ENCODE assay signal across 16 cellular contexts in genomic region chr19:4414144-4414799, GRCh38. TPM values are rescaled to one million over a fixed set of nuclear protein-coding genes. Genes with fewer than 3 reads are reported as not detected.
DNase-seq lines count a peak whose midpoint lies in the region; ATAC-seq and TF ChIP-seq lines count a peak whose summit lies in the region.
"Had no signal": no experiment of that assay in that cellular context is flagged by ENCODE, and none has a peak within 500 bp of the region (broad histone marks: within the 10 kb centered on the region; RNA-seq: fewer than 3 reads in every experiment).

No MANE protein-coding gene starts in this region.

- TF ChIP-seq RAD21 in SK-N-SH (IDR thresholded peaks at IDR 0.05; ENCODE audit: low read length): no peak

- H3K4me3 ChIP-seq in SK-N-SH (ENCODE audit: low read depth in 2 of 2, low read length in 1 of 2): no peak overlapping the region
- peak overlapping the region; percentile 2 for H3K4me3 ChIP-seq in adipocyte (ENCODE audit: low read length)
- H3K4me3 ChIP-seq in fibroblast of the aortic adventitia (ENCODE audit: low read depth, low read length): no peak overlapping the region
- H3K4me3 ChIP-seq in skeletal muscle satellite cell (ENCODE audit: low read length): no peak overlapping the region

- H4K20me1 ChIP-seq in SK-N-SH (ENCODE audit: insufficient read depth): 0 out of 2 replicates have a peak, but pooled peaks cover 11% of the 10 kb centered on the region

- intact Hi-C loops in activated CD4-positive, alpha-beta memory T cell treated with anti-CD3 and anti-CD28 coated beads for 36 hours (cut with micrococcal nuclease): no loop called here

- ATAC-seq in SK-N-SH treated with all-trans-retinoic acid at 6 μM for 48 hours (no peak; the same call in 2 of the 3 replicates), GM18868 (IDR thresholded peaks at IDR 0.05; ENCODE audit: unreplicated experiment) (no peak)
- ATAC-seq: activated CD4-positive, CD25-positive, alpha-beta regulatory T cell treated with anti-CD3 and anti-CD28 coated beads, Interleukin-2, amount 50 U/mL, for 24 hours had no signal

- H3K27me3 ChIP-seq in SK-N-SH (ENCODE audit: insufficient read depth) (no peaks in the 10 kb centered on the region), adipocyte (replicated peaks; ENCODE audit: control insufficient read depth, insufficient read depth, low read length) (no peaks in the 10 kb centered on the region), skeletal muscle satellite cell (ENCODE audit: control insufficient read depth, insufficient read depth, low read length) (no peaks in the 10 kb centered on the region)

- no peak for TF ChIP-seq CTCF in SK-N-SH (IDR thresholded peaks at IDR 0.05)
- TF ChIP-seq CTCF in fibroblast of the aortic adventitia (IDR thresholded peaks at IDR 0.05; ENCODE audit: insufficient read depth, low read length): no peak

- POLR2A ChIA-PET in SK-N-SH (lab: Yijun Ruan, JAX): no interaction called here
- POLR2A ChIA-PET in activated CD4-positive, alpha-beta memory T cell treated with anti-CD3 and anti-CD28 coated beads for 36 hours (lab: Charles Lee): no interaction called here

- TF ChIP-seq EP300 in SK-N-SH (IDR thresholded peaks at IDR 0.05; ENCODE audit: borderline replicate concordance in 1 of 2, low read depth in 1 of 2, low read length in 1 of 2): no peak

- 86% methylated on average over 7 of the region's 7 CpGs for WGBS in SK-N-SH (ENCODE audit: low lambda C conversion rate)

- 0 out of 2 replicates have a peak overlapping the region, but pooled peaks have one; percentile 30 for H2AFZ ChIP-seq in SK-N-SH (ENCODE audit: low read depth)

- CTCF ChIA-PET in SK-N-SH (lab: Yijun Ruan, JAX): interaction anchor here (1.0 to 6.3 kb wide), 3 partner anchors 10 to 16 kb away, joined by 3 to 29 read pairs (median 3); partner anchors contain the start of gene SH3GL1
- CTCF ChIA-PET in activated CD4-positive, alpha-beta memory T cell treated with anti-CD3 and anti-CD28 coated beads for 36 hours (lab: Charles Lee): interaction anchor here (0.6 to 1.5 kb wide), 3 partner anchors 45 to 397 kb away, joined by 3 to 5 read pairs (median 3); no protein-coding TSS in a partner anchor

- peaks cover 3% of the 10 kb centered on the region for H3F3A ChIP-seq in SK-N-SH (replicated peaks; ENCODE audit: insufficient read depth)

- peaks cover 85% of the 10 kb centered on the region for H3K79me2 ChIP-seq in SK-N-SH (ENCODE audit: insufficient read depth)

- H3K4me1 Mint-ChIP-seq in activated CD4-positive, alpha-beta memory T cell treated with anti-CD3 and anti-CD28 coated beads for 36 hours (ENCODE audit: low read depth): no peaks in the 10 kb centered on the region

- H3K27me3 Mint-ChIP-seq in activated CD4-positive, alpha-beta memory T cell treated with anti-CD3 and anti-CD28 coated beads for 36 hours: no peaks in the 10 kb centered on the region

- H3K9me3 ChIP-seq in SK-N-SH (no peaks in the 10 kb centered on the region), adipocyte (ENCODE audit: control insufficient read depth, low read length) (no peaks in the 10 kb centered on the region), skeletal muscle satellite cell (replicated peaks; ENCODE audit: low read length) (no peaks in the 10 kb centered on the region)

- H3K9me3 Mint-ChIP-seq in activated CD4-positive, alpha-beta memory T cell treated with anti-CD3 and anti-CD28 coated beads for 36 hours: no peaks in the 10 kb centered on the region

- H3K9ac ChIP-seq in SK-N-SH: no peak overlapping the region
- peak overlapping the region; percentile 0 for H3K9ac ChIP-seq in adipocyte (ENCODE audit: low read length)
- no peak overlapping the region for H3K9ac ChIP-seq in skeletal muscle satellite cell (ENCODE audit: low read depth, low read length)

- H3K4me2 ChIP-seq in SK-N-SH: no peak overlapping the region
- H3K4me2 ChIP-seq in skeletal muscle satellite cell (ENCODE audit: low read length): peak overlapping the region; percentile 46

- no peak overlapping the region; a peak in 1 of 4 replicates for H3K27ac ChIP-seq in SK-N-SH (ENCODE audit: low read depth in 2 of 2, low read length in 1 of 2)
- H3K27ac ChIP-seq: HL-60 had no signal

- H3K4me1 ChIP-seq in SK-N-SH (ENCODE audit: control insufficient read depth in 1 of 2, insufficient read depth in 2 of 2, low read depth in 1 of 2, low read length in 1 of 2): peaks cover 0 to 3% of the 10 kb centered on the region in 2 experiments; a peak in 1 of 4 replicates
- H3K4me1 ChIP-seq in adipocyte (ENCODE audit: control insufficient read depth, insufficient read depth, low read length): peaks cover 17% of the 10 kb centered on the region
- peaks cover 17% of the 10 kb centered on the region for H3K4me1 ChIP-seq in skeletal muscle satellite cell (ENCODE audit: control insufficient read depth, insufficient read depth, low read length)

- H3K4me3 Mint-ChIP-seq in activated CD4-positive, alpha-beta memory T cell treated with anti-CD3 and anti-CD28 coated beads for 36 hours: no peak overlapping the region

- H3K27ac Mint-ChIP-seq in activated CD4-positive, alpha-beta memory T cell treated with anti-CD3 and anti-CD28 coated beads for 36 hours: no peak overlapping the region

- H3K36me3 ChIP-seq in SK-N-SH (replicated peaks in 1 of 2; ENCODE audit: control insufficient read depth in 1 of 2, insufficient read depth in 2 of 2, low read length in 1 of 2) (peaks cover 4 to 36% of the 10 kb centered on the region in 2 experiments), adipocyte (ENCODE audit: control insufficient read depth, insufficient read depth, low read length, severe bottlenecking) (peaks cover 6% of the 10 kb centered on the region), skeletal muscle satellite cell (ENCODE audit: insufficient read depth, low read length) (peaks cover 21% of the 10 kb centered on the region)

- DNase-seq in SK-N-SH (no peak), adipocyte (ENCODE audit: low read depth) (peak; percentile 28), fibroblast of the aortic adventitia (ENCODE audit: low read depth) (peak; percentile 62), DMS79 treated with DMSO at 0.1 percent for 48 hours (lab: John Stamatoyannopoulos, UW) (no peak)
- no peak for DNase-seq in activated CD4-positive, alpha-beta memory T cell treated with anti-CD3 and anti-CD28 coated beads for 36 hours
- DNase-seq: activated T-cell treated with anti-CD3 and anti-CD28 coated beads for 4 hours, MM.1S, NCI-H2171 treated with DMSO at 0.1 percent for 48 hours, occipital lobe, substantia nigra, SW 1271 had no signal

- H3K9me2 ChIP-seq in SK-N-SH: no peaks in the 10 kb centered on the region

- H3K36me3 Mint-ChIP-seq in activated CD4-positive, alpha-beta memory T cell treated with anti-CD3 and anti-CD28 coated beads for 36 hours: peaks cover 45% of the 10 kb centered on the region

TF ChIP-seq in SK-N-SH, 30 proteins besides CTCF, POLR2A, EP300 and RAD21:
- 0 out of 2 replicates have a peak, but pooled peaks have one; percentile 7 for TF ChIP-seq FOSL2 (IDR thresholded peaks at IDR 0.05; ENCODE audit: borderline replicate concordance, low read depth)
- TF ChIP-seq NRF1 (IDR thresholded peaks at IDR 0.05; ENCODE audit: low read depth, low read length): no peak

TF ChIP-seq in SK-N-SH treated with all-trans-retinoic acid at 6 μM for 48 hours, 23 proteins besides CTCF, POLR2A, EP300 and RAD21 (continues in another document):
- TF ChIP-seq ZFP3 (CRISPR knock-in tag; IDR thresholded peaks at IDR 0.05): no peak

RNA-seq across cellular contexts. Expression of gene CHAF1A, which starts 11.8 kb away (rescaled TPM):
- 13.2 and 18.0 TPM in 2 replicates for polyA plus RNA-seq in SK-N-SH (2012; rRNA removed)
- 12.9 and 15.0 TPM in 2 replicates for polyA plus RNA-seq in SK-N-SH (2012; cell fraction: cytosol; rRNA removed)
- polyA plus RNA-seq in SK-N-SH (2012; cell fraction: nucleus; rRNA removed): 23.9 and 29.4 TPM in 2 replicates
- 8.6 and 25.8 TPM in 2 replicates for total RNA-seq in fibroblast of the aortic adventitia (ENCODE audit: low replicate concordance)
- total RNA-seq in skeletal muscle satellite cell (2012; rRNA removed): 9.8 and 17.2 TPM in 2 replicates
- total RNA-seq in activated CD4-positive, alpha-beta memory T cell treated with anti-CD3 and anti-CD28 coated beads for 36 hours: 10 to 100 TPM; 61.6 to 63.5 TPM

RNA-seq across cellular contexts. Expression of gene SH3GL1, which starts 13.9 kb away (rescaled TPM):
- polyA plus RNA-seq in SK-N-SH (2012; rRNA removed): 62.5 and 82.8 TPM in 2 replicates
- 34.7 and 53.5 TPM in 2 replicates for polyA plus RNA-seq in SK-N-SH (2012; cell fraction: cytosol; rRNA removed)
- 48.5 and 52.9 TPM in 2 replicates for polyA plus RNA-seq in SK-N-SH (2012; cell fraction: nucleus; rRNA removed)
- total RNA-seq in fibroblast of the aortic adventitia (ENCODE audit: low replicate concordance): 49.1 and 97.2 TPM in 2 replicates
- total RNA-seq in skeletal muscle satellite cell (2012; rRNA removed): 91.8 and 122 TPM in 2 replicates
- total RNA-seq in activated CD4-positive, alpha-beta memory T cell treated with anti-CD3 and anti-CD28 coated beads for 36 hours: 10 to 100 TPM; 38.1 to 42.0 TPM

RNA-seq across cellular contexts. Expression of gene UBXN6, which starts 43.3 kb away (rescaled TPM):
- polyA plus RNA-seq in SK-N-SH (2012; rRNA removed): 100 and 110 TPM in 2 replicates
- 47.9 and 78.2 TPM in 2 replicates for polyA plus RNA-seq in SK-N-SH (2012; cell fraction: cytosol; rRNA removed)
- polyA plus RNA-seq in SK-N-SH (2012; cell fraction: nucleus; rRNA removed): 138 and 186 TPM in 2 replicates
- 87.9 and 126 TPM in 2 replicates for total RNA-seq in fibroblast of the aortic adventitia (ENCODE audit: low replicate concordance)
- total RNA-seq in skeletal muscle satellite cell (2012; rRNA removed): 103 and 109 TPM in 2 replicates
- total RNA-seq in activated CD4-positive, alpha-beta memory T cell treated with anti-CD3 and anti-CD28 coated beads for 36 hours: 10 to 100 TPM; 36.2 to 37.1 TPM

RNA-seq across cellular contexts. Expression of gene HDGFL2, which starts 57.8 kb away (rescaled TPM):
- polyA plus RNA-seq in SK-N-SH (2012; rRNA removed): 63.0 and 77.8 TPM in 2 replicates
- polyA plus RNA-seq in SK-N-SH (2012; cell fraction: cytosol; rRNA removed): 47.5 and 57.8 TPM in 2 replicates
- polyA plus RNA-seq in SK-N-SH (2012; cell fraction: nucleus; rRNA removed): 103 and 119 TPM in 2 replicates
- 41.0 and 69.4 TPM in 2 replicates for total RNA-seq in fibroblast of the aortic adventitia (ENCODE audit: low replicate concordance)
- total RNA-seq in skeletal muscle satellite cell (2012; rRNA removed): 42.4 and 55.8 TPM in 2 replicates
- total RNA-seq in activated CD4-positive, alpha-beta memory T cell treated with anti-CD3 and anti-CD28 coated beads for 36 hours: 10 to 100 TPM; 46.0 to 47.7 TPM

Comparison
In these comparisons a context has a peak if more than half of its experiments do, and no peak if none do; other contexts are left out.
1. DNase-seq: peak in adipocyte (single experiment) and fibroblast of the aortic adventitia (single experiment); none in SK-N-SH (single experiment), DMS79 treated with DMSO at 0.1 percent for 48 hours (single experiment) and activated CD4-positive, alpha-beta memory T cell treated with anti-CD3 and anti-CD28 coated beads for 36 hours (single experiment).